Comparison of ENCODE assay signal across 8 cellular contexts in genomic region chr7:77247206-77247850, GRCh38. TPM values are rescaled to one million over a fixed set of nuclear protein-coding genes. Genes with fewer than 3 reads are reported as not detected.
DNase-seq lines count a peak whose midpoint lies in the region; ATAC-seq and TF ChIP-seq lines count a peak whose summit lies in the region.

No MANE protein-coding gene starts in this region.

- H3K27me3 Mint-ChIP-seq in Caco-2 (ENCODE audit: insufficient read depth, unreplicated experiment), result peaks cover 7% of the 10 kb centered on the region

- no peak overlapping the region for H3K18ac ChIP-seq in neuronal stem cell (ENCODE audit: low read length)

- no peak overlapping the region for H3K4me3 ChIP-seq in Caco-2 (ENCODE audit: low read depth, low read length)
- no peak overlapping the region for H3K4me3 ChIP-seq in fibroblast of mammary gland (ENCODE audit: control insufficient read depth, low read depth, low read length)
- no peak overlapping the region for H3K4me3 ChIP-seq in neuronal stem cell (ENCODE audit: low read length in 2 of 2)
- no peak overlapping the region for H3K4me3 ChIP-seq in suprapubic skin

- CTCF ChIA-PET in Caco-2 (lab: Charles Lee), result interaction anchor here (0.6 to 2.0 kb wide), 8 partner anchors 10 to 184 kb away, joined by 3 to 39 read pairs (median 3); partner anchors contain the start of gene CCDC146

- TF ChIP-seq POLR2A in suprapubic skin (IDR thresholded peaks at IDR 0.05), result no peak

- no peaks in the 10 kb centered on the region for H3K36me3 Mint-ChIP-seq in Caco-2 (ENCODE audit: insufficient read depth, unreplicated experiment)

- no peak overlapping the region for H3K4me3 Mint-ChIP-seq in Caco-2 (ENCODE audit: unreplicated experiment)

- no peak overlapping the region for H3K4ac ChIP-seq in neuronal stem cell (ENCODE audit: low read length)

- H3K23ac ChIP-seq in neuronal stem cell (ENCODE audit: low read depth, low read length, poor library complexity), result no peak overlapping the region

- no peaks in the 10 kb centered on the region for H3K9me3 Mint-ChIP-seq in Caco-2 (ENCODE audit: unreplicated experiment)

- no peak overlapping the region for H3K4me2 ChIP-seq in neuronal stem cell (ENCODE audit: insufficient read depth, low read length, poor library complexity, severe bottlenecking)

- H3K9ac ChIP-seq in neuronal stem cell (ENCODE audit: low read depth, low read length, poor library complexity), result no peak overlapping the region

- peak; percentile 85 to 86 for TF ChIP-seq CTCF in Caco-2 (IDR thresholded peaks at IDR 0.05; ENCODE audit: insufficient read depth in 1 of 2, low read depth in 1 of 2, low read length in 1 of 2, severe bottlenecking in 1 of 2, unreplicated experiment in 1 of 2)
- TF ChIP-seq CTCF in fibroblast of mammary gland (conservative IDR thresholded peaks at IDR 0.05; ENCODE audit: control insufficient read depth, insufficient read depth, low read depth, low read length), result peak; percentile 89
- peak; percentile 61 to 70 for TF ChIP-seq CTCF in suprapubic skin (IDR thresholded peaks at IDR 0.05)

- H2BK12ac ChIP-seq in neuronal stem cell (ENCODE audit: low read length), result no peak overlapping the region

- H3K27ac ChIP-seq in neuronal stem cell (replicated peaks; ENCODE audit: low read length) (no peak overlapping the region), suprapubic skin (no peak overlapping the region)

- POLR2A ChIA-PET in Caco-2 (lab: Charles Lee), result interaction anchor here (0.8 kb wide), 1 partner anchor 125 kb away, joined by 3 read pairs; the partner anchor contains the start of gene CCDC146

- DNase-seq in Caco-2, result peak; percentile 80 to 88
- DNase-seq in KG1 (lab: John Stamatoyannopoulos, UW), result peak; percentile 88
- DNase-seq in OCI-M1 (lab: John Stamatoyannopoulos, UW), result peak; percentile 94
- peak; percentile 86 for DNase-seq in activated T-cell treated with anti-CD3 and anti-CD28 coated beads for 1 hour (ENCODE audit: low read depth)
- DNase-seq in fibroblast of mammary gland (ENCODE audit: low read depth), result peak; percentile 82
- peak; percentile 70 for DNase-seq in neuronal stem cell (ENCODE audit: low spot score)
- DNase-seq in suprapubic skin (ENCODE audit: low spot score in 2 of 2), result peak; percentile 80 to 85

- H3K9me3 ChIP-seq in Caco-2 (no peaks in the 10 kb centered on the region), neuronal stem cell (replicated peaks in 1 of 2; ENCODE audit: control insufficient read depth in 2 of 2, insufficient read depth in 1 of 2, low read depth in 1 of 2, low read length in 2 of 2) (no peaks in the 10 kb centered on the region), suprapubic skin (no peaks in the 10 kb centered on the region)

- no peak overlapping the region for H2BK120ac ChIP-seq in neuronal stem cell (ENCODE audit: low read depth, low read length)

- ATAC-seq in GM21423 (IDR thresholded peaks at IDR 0.05; ENCODE audit: unreplicated experiment), result peak; percentile 79

- no peak overlapping the region for H4K91ac ChIP-seq in neuronal stem cell (ENCODE audit: low read depth, low read length, poor library complexity)

- H4K8ac ChIP-seq in neuronal stem cell (ENCODE audit: low read depth, low read length), result no peak overlapping the region

- H3K4me1 ChIP-seq in Caco-2 (peaks cover 16% of the 10 kb centered on the region; the same call in 1 of the 2 replicates), neuronal stem cell (ENCODE audit: control insufficient read depth in 2 of 2, insufficient read depth in 1 of 2, low read depth in 1 of 2, low read length in 2 of 2) (no peaks in the 10 kb centered on the region), suprapubic skin (peaks cover 2% of the 10 kb centered on the region)

- H3K4me1 Mint-ChIP-seq in Caco-2 (ENCODE audit: low read depth, unreplicated experiment), result peaks cover 5% of the 10 kb centered on the region

- no peak overlapping the region for H3K14ac ChIP-seq in neuronal stem cell (ENCODE audit: low read length)

- intact Hi-C loops in Caco-2 (cut with micrococcal nuclease; ENCODE audit: unreplicated experiment), result loop anchor here (1.0 to 2.0 kb wide), 4 partner anchors 79 to 125 kb away; partner anchors contain the start of gene CCDC146

- no peak overlapping the region for H3K27ac Mint-ChIP-seq in Caco-2 (ENCODE audit: unreplicated experiment)

- H3K27me3 ChIP-seq in Caco-2 (replicated peaks; ENCODE audit: control insufficient read depth, insufficient read depth, low read length) (no peaks in the 10 kb centered on the region), neuronal stem cell (ENCODE audit: control insufficient read depth in 3 of 3, insufficient read depth in 3 of 3, low read depth in 1 of 3, low read length in 3 of 3) (no peaks in the 10 kb centered on the region), suprapubic skin (no peaks in the 10 kb centered on the region)

- no CpG with 5 or more reads among the region's 3 CpGs for WGBS in neuronal stem cell (ENCODE audit: extremely low coverage in 2 of 2, insufficient read length in 2 of 2, insufficient replicate concordance in 1 of 2), 2 donors
- WGBS in suprapubic skin, result 35% methylated on average over 3 of the region's 3 CpGs

- no peak overlapping the region for H2BK5ac ChIP-seq in neuronal stem cell (ENCODE audit: low read length)

- no peaks in the 10 kb centered on the region for H3K79me1 ChIP-seq in neuronal stem cell (ENCODE audit: low read depth, low read length)

- H2AFZ ChIP-seq in neuronal stem cell (ENCODE audit: low read length), result no peak overlapping the region

- no peak overlapping the region for H2AK5ac ChIP-seq in neuronal stem cell (ENCODE audit: low read depth, low read length)

- no peak for TF ChIP-seq EP300 in suprapubic skin (IDR thresholded peaks at IDR 0.05)

- no TSS peak for BruUV-seq in Caco-2 (replicated peaks; lab: Mats Ljungman, UMichigan)

- H3K36me3 ChIP-seq in Caco-2 (ENCODE audit: control insufficient read depth, insufficient read depth, low read length) (no peaks in the 10 kb centered on the region), neuronal stem cell (replicated peaks in 1 of 2; ENCODE audit: control insufficient read depth in 2 of 2, insufficient read depth in 2 of 2, low read length in 2 of 2) (no peaks in the 10 kb centered on the region), suprapubic skin (peaks cover 4% of the 10 kb centered on the region)

- no peak overlapping the region for H2BK15ac ChIP-seq in neuronal stem cell (ENCODE audit: low read length)

RNA-seq across cellular contexts. Expression of gene FGL2, which starts 47.7 kb away (rescaled TPM):
- not detected in 2 replicates for total RNA-seq in Caco-2 (2022)
- not detected for polyA plus RNA-seq in neuronal stem cell (2013, experiment 1 of 2)
- polyA plus RNA-seq in neuronal stem cell (2013, experiment 2 of 2), result not detected
- total RNA-seq in suprapubic skin, result 1 to 10 TPM; 6.2 to 9.2 (median 8.2) TPM
